In genomic region chr3:161545823-161546222, GRCh38 we compare ENCODE assay signal across 34 cellular contexts. TPM values are rescaled to one million over a fixed set of nuclear protein-coding genes. Genes with fewer than 3 reads are reported as not detected.
"Had no signal": no experiment of that assay in that cellular context is flagged by ENCODE, and none has a peak within 500 bp of the region (broad histone marks: within the 10 kb centered on the region; RNA-seq: fewer than 3 reads in every experiment).

No MANE protein-coding gene starts in this region.

- H3K9me3 ChIP-seq: colonic mucosa, esophagus squamous epithelium, gastrocnemius medialis, heart right ventricle, left lung, lower lobe of right lung, mucosa of descending colon had no signal

- H3K27ac ChIP-seq: colonic mucosa, epithelial cell of prostate, esophagus squamous epithelium, gastrocnemius medialis, heart right ventricle, left lung, lower lobe of right lung had no signal

- H3K27me3 ChIP-seq: colonic mucosa, esophagus squamous epithelium, gastrocnemius medialis, heart right ventricle, left lung had no signal

- FAIRE-seq: endometrium, islet of Langerhans, keratinocyte had no signal

- ATAC-seq: effector memory CD8-positive, alpha-beta T cell; esophagus mucosa; gastrocnemius medialis; heart right ventricle; left cardiac atrium; left lung; left ventricle myocardium superior; lower lobe of right lung; mucosa of descending colon had no signal

- DNase-seq: colonic mucosa; cortex of kidney; effector CD8-positive, alpha-beta T cell; effector memory CD8-positive, alpha-beta T cell; endodermal cell; erythroblast; esophagus squamous epithelium; foreskin fibroblast; foreskin melanocyte; gastrocnemius medialis; glutamatergic neuron; head of caudate nucleus; heart right ventricle; hippocampal formation; left cardiac atrium; left lung; left ventricle myocardium superior; lower lobe of right lung; mesenchymal stem cell; mucosa of descending colon; naive B cell had no signal

- H3K36me3 ChIP-seq: colonic mucosa, esophagus squamous epithelium, gastrocnemius medialis, heart right ventricle, left lung, lower lobe of right lung had no signal

- H3K4me1 ChIP-seq: colonic mucosa, esophagus squamous epithelium, gastrocnemius medialis, heart right ventricle, left lung, lower lobe of right lung had no signal

- H3K4me3 ChIP-seq: colonic mucosa, esophagus squamous epithelium, gastrocnemius medialis, heart right ventricle, left lung, lower lobe of right lung, mucosa of descending colon had no signal

RNA-seq across cellular contexts. Expression of gene OTOL1, which starts 49.2 kb away (rescaled TPM):
- total RNA-seq: colonic mucosa, dermis microvascular lymphatic vessel endothelial cell, endodermal cell, esophagus mucosa, esophagus squamous epithelium, gastrocnemius medialis, glomerular endothelial cell, heart right ventricle, kidney epithelial cell, left cardiac atrium, left lung, left ventricle myocardium superior, lower leg skin, lower lobe of right lung, lung microvascular endothelial cell, mesenteric fat pad, mesothelial cell of epicardium, mucosa of descending colon, myocyte had no signal
- polyA plus RNA-seq: heart right ventricle, keratinocyte had no signal
